In genomic region chr14:78005325-78005724, GRCh38 we compare ENCODE assay signal across 9 cellular contexts.
DNase-seq lines count a peak whose midpoint lies in the region; ATAC-seq and TF ChIP-seq lines count a peak whose summit lies in the region.
"Had no signal": no experiment of that assay in that cellular context is flagged by ENCODE, and none has a peak within 500 bp of the region (broad histone marks: within the 10 kb centered on the region; RNA-seq: fewer than 3 reads in every experiment).

No MANE protein-coding gene starts in this region.

- peaks cover 13% of the 10 kb centered on the region for H3K9me3 Mint-ChIP-seq in activated CD8-positive, alpha-beta memory T cell treated with anti-CD3 and anti-CD28 coated beads, Interleukin-2, amount 10 ng/mL, durations not matched to agents 7 days and 5 days (ENCODE audit: low read depth)
- peaks cover 62% of the 10 kb centered on the region for H3K9me3 Mint-ChIP-seq in T-helper 1 cell treated with Interleukin-12 subunit alpha and Interleukin-12 subunit beta and Interleukin-4 antibody, amounts not matched to agents 30 μg/mL and 1 μg/mL, for 36 hours

- DNase-seq in activated CD8-positive, alpha-beta memory T cell treated with anti-CD3 and anti-CD28 coated beads, Interleukin-2, amount 10 ng/mL, durations not matched to agents 7 days and 5 days, result peak; percentile 46
- DNase-seq in activated CD8-positive, alpha-beta memory T cell treated with anti-CD3 and anti-CD28 coated beads, Interleukin-2, amount 50 U/mL, for 4 hours, result no peak
- DNase-seq in stromal cell of bone marrow (ENCODE audit: low read depth) (peak; percentile 92), SHP77 treated with DMSO at 0.1 percent for 48 hours (lab: John Stamatoyannopoulos, UW) (no peak), gastrocnemius medialis (no peak)
- DNase-seq in effector memory CD4-positive, alpha-beta T cell, result no peak

- CTCF ChIA-PET in activated CD8-positive, alpha-beta memory T cell treated with anti-CD3 and anti-CD28 coated beads, Interleukin-2, amount 10 ng/mL, durations not matched to agents 7 days and 5 days (lab: Charles Lee), result no interaction called here

- H3K9me3 ChIP-seq in effector memory CD4-positive, alpha-beta T cell (ENCODE audit: control insufficient read depth, low read length), result no peaks in the 10 kb centered on the region
- H3K9me3 ChIP-seq in gastrocnemius medialis, result no peaks in the 10 kb centered on the region

- ATAC-seq in activated CD8-positive, alpha-beta memory T cell treated with anti-CD3 and anti-CD28 coated beads, Interleukin-2, amount 10 ng/mL, durations not matched to agents 7 days and 5 days, result peak; percentile 82
- ATAC-seq in HG03159 (IDR thresholded peaks at IDR 0.05; ENCODE audit: unreplicated experiment) (peak; percentile 65), gastrocnemius medialis (no peak)

- H3K4me1 Mint-ChIP-seq in activated CD8-positive, alpha-beta memory T cell treated with anti-CD3 and anti-CD28 coated beads, Interleukin-2, amount 10 ng/mL, durations not matched to agents 7 days and 5 days, result peaks cover 15% of the 10 kb centered on the region
- peaks cover 24% of the 10 kb centered on the region for H3K4me1 Mint-ChIP-seq in T-helper 1 cell treated with Interleukin-12 subunit alpha and Interleukin-12 subunit beta and Interleukin-4 antibody, amounts not matched to agents 30 μg/mL and 1 μg/mL, for 36 hours (ENCODE audit: low read depth)

- no peak overlapping the region for H3K27ac ChIP-seq in effector memory CD4-positive, alpha-beta T cell (ENCODE audit: insufficient read depth, low read length, poor library complexity, severe bottlenecking)
- no peak overlapping the region for H3K27ac ChIP-seq in gastrocnemius medialis

- no peak overlapping the region for H3K4me3 ChIP-seq in effector memory CD4-positive, alpha-beta T cell (ENCODE audit: insufficient read depth, low read depth, low read length, poor library complexity, severe bottlenecking)
- no peak overlapping the region for H3K4me3 ChIP-seq in gastrocnemius medialis
- H3K4me3 ChIP-seq: BLaER1 treated with 17β-estradiol and CSF1 and Interleukin-3, amounts not matched to agents 10 nM and 100 nM had no signal

- H3K36me3 ChIP-seq in effector memory CD4-positive, alpha-beta T cell (ENCODE audit: control insufficient read depth, insufficient read depth, low read length), result no peaks in the 10 kb centered on the region
- no peaks in the 10 kb centered on the region for H3K36me3 ChIP-seq in gastrocnemius medialis

- no peak overlapping the region for H3K27ac Mint-ChIP-seq in activated CD8-positive, alpha-beta memory T cell treated with anti-CD3 and anti-CD28 coated beads, Interleukin-2, amount 10 ng/mL, durations not matched to agents 7 days and 5 days
- peak overlapping the region; percentile 36 for H3K27ac Mint-ChIP-seq in T-helper 1 cell treated with Interleukin-12 subunit alpha and Interleukin-12 subunit beta and Interleukin-4 antibody, amounts not matched to agents 30 μg/mL and 1 μg/mL, for 36 hours

- intact Hi-C loops in gastrocnemius medialis (cut with DNase I; ENCODE audit: low total_unique reads), result no loop called here

- no peak overlapping the region for H3K4me3 Mint-ChIP-seq in activated CD8-positive, alpha-beta memory T cell treated with anti-CD3 and anti-CD28 coated beads, Interleukin-2, amount 10 ng/mL, durations not matched to agents 7 days and 5 days
- H3K4me3 Mint-ChIP-seq in T-helper 1 cell treated with Interleukin-12 subunit alpha and Interleukin-12 subunit beta and Interleukin-4 antibody, amounts not matched to agents 30 μg/mL and 1 μg/mL, for 36 hours, result no peak overlapping the region

- H3K36me3 Mint-ChIP-seq in activated CD8-positive, alpha-beta memory T cell treated with anti-CD3 and anti-CD28 coated beads, Interleukin-2, amount 10 ng/mL, durations not matched to agents 7 days and 5 days, result peaks cover 4% of the 10 kb centered on the region
- peaks cover 16% of the 10 kb centered on the region for H3K36me3 Mint-ChIP-seq in T-helper 1 cell treated with Interleukin-12 subunit alpha and Interleukin-12 subunit beta and Interleukin-4 antibody, amounts not matched to agents 30 μg/mL and 1 μg/mL, for 36 hours (ENCODE audit: low read depth)

- peaks cover 2% of the 10 kb centered on the region for H3K27me3 ChIP-seq in effector memory CD4-positive, alpha-beta T cell (replicated peaks; ENCODE audit: control insufficient read depth, insufficient read depth, low read length, poor library complexity, severe bottlenecking)
- H3K27me3 ChIP-seq in gastrocnemius medialis, result no peaks in the 10 kb centered on the region
- H3K27me3 ChIP-seq: BLaER1 treated with 17β-estradiol and CSF1 and Interleukin-3, amounts not matched to agents 10 nM and 100 nM had no signal

- no peak for TF ChIP-seq POLR2A in gastrocnemius medialis (IDR thresholded peaks at IDR 0.05)

- H3K27me3 Mint-ChIP-seq in activated CD8-positive, alpha-beta memory T cell treated with anti-CD3 and anti-CD28 coated beads, Interleukin-2, amount 10 ng/mL, durations not matched to agents 7 days and 5 days, result peaks cover 17% of the 10 kb centered on the region
- peaks cover 26% of the 10 kb centered on the region for H3K27me3 Mint-ChIP-seq in T-helper 1 cell treated with Interleukin-12 subunit alpha and Interleukin-12 subunit beta and Interleukin-4 antibody, amounts not matched to agents 30 μg/mL and 1 μg/mL, for 36 hours (ENCODE audit: low read depth)

- no peak for TF ChIP-seq CTCF in gastrocnemius medialis (IDR thresholded peaks at IDR 0.05 in 4 of 5, conservative IDR thresholded peaks at IDR 0.05 in 1 of 5)

- no peaks in the 10 kb centered on the region for H3K4me1 ChIP-seq in effector memory CD4-positive, alpha-beta T cell (ENCODE audit: control insufficient read depth, insufficient read depth, low read length, poor library complexity, severe bottlenecking)
- no peaks in the 10 kb centered on the region for H3K4me1 ChIP-seq in gastrocnemius medialis

- in situ Hi-C loops in gastrocnemius medialis (cut with MboI; ENCODE audit: low sequenced_read_pairs in 4 of 4), result no loop called here

Comparison
In these comparisons a context has a peak if more than half of its experiments do, and no peak if none do; other contexts are left out.
1. DNase-seq: peak in activated CD8-positive, alpha-beta memory T cell treated with anti-CD3 and anti-CD28 coated beads, Interleukin-2, amount 10 ng/mL, durations not matched to agents 7 days and 5 days (single experiment) and stromal cell of bone marrow (single experiment); none in activated CD8-positive, alpha-beta memory T cell treated with anti-CD3 and anti-CD28 coated beads, Interleukin-2, amount 50 U/mL, for 4 hours (single experiment), SHP77 treated with DMSO at 0.1 percent for 48 hours (single experiment), effector memory CD4-positive, alpha-beta T cell (0 of 3) and gastrocnemius medialis (0 of 2).
2. ATAC-seq: peak in activated CD8-positive, alpha-beta memory T cell treated with anti-CD3 and anti-CD28 coated beads, Interleukin-2, amount 10 ng/mL, durations not matched to agents 7 days and 5 days (single experiment) and HG03159 (single experiment); none in gastrocnemius medialis (0 of 2).